In the genomic region with DNA sequence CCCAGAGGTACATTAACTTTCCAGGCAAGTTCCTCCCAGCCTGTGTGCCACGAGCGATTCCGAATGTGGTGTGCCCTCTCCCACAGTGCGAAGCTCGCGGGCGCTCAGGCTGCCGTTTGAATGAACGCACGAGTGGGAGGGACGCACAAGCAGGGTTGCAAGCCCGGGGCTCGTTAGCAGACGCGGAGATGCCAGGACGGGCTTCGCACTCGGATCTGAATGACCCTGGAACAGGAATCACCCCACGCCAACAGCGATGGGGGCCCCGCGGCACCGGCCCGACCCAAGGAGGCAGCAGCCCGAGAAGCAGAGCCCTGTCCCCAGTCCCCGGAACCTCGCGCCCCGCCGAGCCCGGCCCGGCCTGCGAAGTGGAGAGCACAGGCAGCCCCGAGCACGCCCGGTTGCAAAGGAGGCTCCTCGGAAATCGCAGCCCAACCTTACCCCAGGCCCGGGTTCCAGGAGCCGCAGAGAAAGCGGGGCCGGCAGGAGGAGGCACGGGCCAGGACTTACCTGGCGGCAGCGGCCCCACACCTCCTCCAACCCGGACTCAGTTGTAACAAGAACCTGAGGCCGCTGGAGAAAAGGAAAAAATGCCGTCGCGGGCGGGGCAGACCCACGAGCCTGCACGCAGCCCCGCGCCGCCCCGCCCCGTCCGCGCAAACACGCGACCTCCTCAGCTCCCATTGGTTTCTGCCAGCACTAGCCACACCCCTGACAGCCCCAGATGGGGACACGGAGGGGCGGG, we compare ENCODE assay signal across 1 cellular context.
TF ChIP-seq lines count a peak whose summit lies in the region.

Gene SLC25A30 (minus strand): TSS at position 584 of the 745 bp plus-strand sequence. CDS start 6,948 bp downstream, outside the sequence.

TF ChIP-seq in HepG2, 621 proteins besides CTCF, POLR2A, EP300 and RAD21 (continued from another document):
- TF ChIP-seq ZNF280D (CRISPR knock-in tag; IDR thresholded peaks at IDR 0.05) (peak; percentile 68; the same call in 1 of the 2 replicates), TBX3 (IDR thresholded peaks at IDR 0.05; ENCODE audit: borderline replicate concordance) (peak; percentile 16; the same call in 1 of the 2 replicates), ZNF318 (CRISPR knock-in tag; IDR thresholded peaks at IDR 0.05) (peak; percentile 61; the same call in 1 of the 2 replicates), MAX (IDR thresholded peaks at IDR 0.05) (peak; percentile 67), ZNF737 (CRISPR knock-in tag; IDR thresholded peaks at IDR 0.05; ENCODE audit: borderline replicate concordance) (no peak), ZNF329 (CRISPR knock-in tag; IDR thresholded peaks at IDR 0.05; ENCODE audit: low read depth) (peak; percentile 70; the same call in 1 of the 2 replicates), HNRNPH1 (optimal IDR thresholded peaks at IDR 0.05; ENCODE audit: low read depth, low read length) (no peak), ZNF547 (CRISPR knock-in tag; IDR thresholded peaks at IDR 0.05) (no peak; the same call in 1 of the 2 replicates), SP5 (CRISPR knock-in tag; IDR thresholded peaks at IDR 0.05; ENCODE audit: borderline replicate concordance, low read depth) (peak; percentile 83)
- TF ChIP-seq, protein P1, sequence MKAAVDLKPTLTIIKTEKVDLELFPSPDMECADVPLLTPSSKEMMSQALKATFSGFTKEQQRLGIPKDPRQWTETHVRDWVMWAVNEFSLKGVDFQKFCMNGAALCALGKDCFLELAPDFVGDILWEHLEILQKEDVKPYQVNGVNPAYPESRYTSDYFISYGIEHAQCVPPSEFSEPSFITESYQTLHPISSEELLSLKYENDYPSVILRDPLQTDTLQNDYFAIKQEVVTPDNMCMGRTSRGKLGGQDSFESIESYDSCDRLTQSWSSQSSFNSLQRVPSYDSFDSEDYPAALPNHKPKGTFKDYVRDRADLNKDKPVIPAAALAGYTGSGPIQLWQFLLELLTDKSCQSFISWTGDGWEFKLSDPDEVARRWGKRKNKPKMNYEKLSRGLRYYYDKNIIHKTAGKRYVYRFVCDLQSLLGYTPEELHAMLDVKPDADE (CRISPR knock-in tag; IDR thresholded peaks at IDR 0.05): 0 out of 2 replicates have a peak, but pooled peaks have one; percentile 40
- TF ChIP-seq, protein P2, sequence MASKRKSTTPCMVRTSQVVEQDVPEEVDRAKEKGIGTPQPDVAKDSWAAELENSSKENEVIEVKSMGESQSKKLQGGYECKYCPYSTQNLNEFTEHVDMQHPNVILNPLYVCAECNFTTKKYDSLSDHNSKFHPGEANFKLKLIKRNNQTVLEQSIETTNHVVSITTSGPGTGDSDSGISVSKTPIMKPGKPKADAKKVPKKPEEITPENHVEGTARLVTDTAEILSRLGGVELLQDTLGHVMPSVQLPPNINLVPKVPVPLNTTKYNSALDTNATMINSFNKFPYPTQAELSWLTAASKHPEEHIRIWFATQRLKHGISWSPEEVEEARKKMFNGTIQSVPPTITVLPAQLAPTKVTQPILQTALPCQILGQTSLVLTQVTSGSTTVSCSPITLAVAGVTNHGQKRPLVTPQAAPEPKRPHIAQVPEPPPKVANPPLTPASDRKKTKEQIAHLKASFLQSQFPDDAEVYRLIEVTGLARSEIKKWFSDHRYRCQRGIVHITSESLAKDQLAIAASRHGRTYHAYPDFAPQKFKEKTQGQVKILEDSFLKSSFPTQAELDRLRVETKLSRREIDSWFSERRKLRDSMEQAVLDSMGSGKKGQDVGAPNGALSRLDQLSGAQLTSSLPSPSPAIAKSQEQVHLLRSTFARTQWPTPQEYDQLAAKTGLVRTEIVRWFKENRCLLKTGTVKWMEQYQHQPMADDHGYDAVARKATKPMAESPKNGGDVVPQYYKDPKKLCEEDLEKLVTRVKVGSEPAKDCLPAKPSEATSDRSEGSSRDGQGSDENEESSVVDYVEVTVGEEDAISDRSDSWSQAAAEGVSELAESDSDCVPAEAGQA (IDR thresholded peaks at IDR 0.05; ENCODE audit: low read depth): no peak
- TF ChIP-seq, protein P2 (CRISPR knock-in tag; IDR thresholded peaks at IDR 0.05; ENCODE audit: borderline replicate concordance): peak; percentile 37; the same call in 1 of the 2 replicates
